ENCODE assay signal across 13 cellular contexts in genomic region chr16:8950580-8951077, GRCh38. TPM values are rescaled to one million over a fixed set of nuclear protein-coding genes. Genes with fewer than 3 reads are reported as not detected.
DNase-seq lines count a peak whose midpoint lies in the region; ATAC-seq and TF ChIP-seq lines count a peak whose summit lies in the region.
"Had no signal": no experiment of that assay in that cellular context is flagged by ENCODE, and none has a peak within 500 bp of the region (broad histone marks: within the 10 kb centered on the region; RNA-seq: fewer than 3 reads in every experiment).

No MANE protein-coding gene starts in this region.

- H3K27ac Mint-ChIP-seq in WTC11 = peak overlapping the region; percentile 80
- H3K27ac Mint-ChIP-seq: dendritic cell treated with granulocyte-macrophage colony-stimulating factor and Interleukin-4, amounts not matched to agents 40 ng/mL and 50 ng/mL, for 4 days had no signal

- peaks cover 83% of the 10 kb centered on the region for H3K4me1 Mint-ChIP-seq in WTC11

- H3K9me3 ChIP-seq in osteoblast (ENCODE audit: low read depth, low read length) = no peaks in the 10 kb centered on the region

- POLR2A ChIA-PET in WTC11 (lab: Charles Lee) = no interaction called here

- H3K4me1 ChIP-seq in osteoblast (ENCODE audit: insufficient read depth, low read length) (peaks cover 15% of the 10 kb centered on the region), foreskin keratinocyte (peaks cover 9% of the 10 kb centered on the region)

- H2AFZ ChIP-seq in osteoblast (ENCODE audit: low read length) = no peak overlapping the region

- peak; percentile 58 for DNase-seq in EH (ENCODE audit: low read depth)
- DNase-seq in WTC11 (ENCODE audit: low spot score) = no peak
- peak; percentile 24 for DNase-seq in fibroblast of the conjunctiva (ENCODE audit: low read depth)
- peak; percentile 73 for DNase-seq in osteoblast (ENCODE audit: insufficient read length, low spot score, missing footprints)
- no peak for DNase-seq in NCI-H2107 treated with DMSO at 0.1 percent for 48 hours (lab: John Stamatoyannopoulos, UW; ENCODE audit: unreplicated experiment)
- no peak for DNase-seq in foreskin keratinocyte
- DNase-seq in NCI-H82 (lab: John Stamatoyannopoulos, UW) = no peak
- DNase-seq: COR-L47, H7, hypothalamus, NCI-H2171 had no signal

- no peak overlapping the region for H3K4me3 Mint-ChIP-seq in WTC11
- H3K4me3 Mint-ChIP-seq: dendritic cell treated with granulocyte-macrophage colony-stimulating factor and Interleukin-4, amounts not matched to agents 40 ng/mL and 50 ng/mL, for 4 days had no signal

- H3K9me3 Mint-ChIP-seq in WTC11 = no peaks in the 10 kb centered on the region
- H3K9me3 Mint-ChIP-seq: dendritic cell treated with granulocyte-macrophage colony-stimulating factor and Interleukin-4, amounts not matched to agents 40 ng/mL and 50 ng/mL, for 4 days had no signal

- H3K27ac ChIP-seq in osteoblast (ENCODE audit: low read depth, low read length) = no peak overlapping the region
- H3K27ac ChIP-seq in foreskin keratinocyte = no peak overlapping the region

- no peak for TF ChIP-seq CTCF in WTC11 (IDR thresholded peaks at IDR 0.05)
- TF ChIP-seq CTCF in osteoblast (IDR thresholded peaks at IDR 0.05; ENCODE audit: extremely low read depth, low read depth, low read length) = no peak
- no peak for TF ChIP-seq CTCF in foreskin keratinocyte (conservative IDR thresholded peaks at IDR 0.05)

- H3K4me2 ChIP-seq in osteoblast (ENCODE audit: insufficient read depth, low read length) = no peak overlapping the region

- no peaks in the 10 kb centered on the region for H3K27me3 ChIP-seq in osteoblast (ENCODE audit: insufficient read depth, low read length)
- H3K27me3 ChIP-seq in foreskin keratinocyte = no peaks in the 10 kb centered on the region

- H4K20me1 ChIP-seq in osteoblast (ENCODE audit: insufficient read depth, low read length) = peaks cover 92% of the 10 kb centered on the region

- no peaks in the 10 kb centered on the region for H3K36me3 Mint-ChIP-seq in WTC11

- no peaks in the 10 kb centered on the region for H3K36me3 ChIP-seq in osteoblast (ENCODE audit: insufficient read depth, low read length)

- ATAC-seq in WTC11 (no peak), HG03342 (IDR thresholded peaks at IDR 0.05; ENCODE audit: unreplicated experiment) (no peak), foreskin keratinocyte (no peak)

- H3K27me3 Mint-ChIP-seq in WTC11 (ENCODE audit: low read depth) = no peaks in the 10 kb centered on the region
- H3K27me3 Mint-ChIP-seq: dendritic cell treated with granulocyte-macrophage colony-stimulating factor and Interleukin-4, amounts not matched to agents 40 ng/mL and 50 ng/mL, for 4 days had no signal

- CTCF ChIA-PET in WTC11 (lab: Charles Lee) = interaction anchor here (1.1 to 9.6 kb wide), 6 partner anchors 15 to 100 kb away, joined by 3 to 131 read pairs (median 8); no protein-coding TSS in a partner anchor

- no peak overlapping the region for H3K4me3 ChIP-seq in osteoblast (ENCODE audit: insufficient read depth, low read length)

- peaks cover 94% of the 10 kb centered on the region for H3K79me2 ChIP-seq in osteoblast (ENCODE audit: insufficient read depth, low read length)

TF ChIP-seq in WTC11, 78 proteins besides CTCF, POLR2A, EP300 and RAD21:
- TF ChIP-seq GABPB1 (CRISPR knock-in tag; IDR thresholded peaks at IDR 0.05) (peak; percentile 68; the same call in 1 of the 2 replicates), GRHL2 (CRISPR knock-in tag; IDR thresholded peaks at IDR 0.05; ENCODE audit: insufficient replicate concordance, severe bottlenecking) (no peak)
TF ChIP-seq in WTC11: peak in this region for 1.

RNA-seq across cellular contexts. Expression of gene USP7, which starts 13.1 kb away (rescaled TPM):
- total RNA-seq in WTC11 (2021) (153 to 211 TPM (median 161 TPM) in 3 replicates), osteoblast (46.0 and 51.4 TPM in 2 replicates), foreskin keratinocyte (72.6 and 75.9 TPM in 2 replicates)
- 28.8 and 35.5 TPM in 2 replicates for polyA plus RNA-seq in foreskin keratinocyte

Comparison
In these comparisons a context has a peak if more than half of its experiments do, and no peak if none do; other contexts are left out.
1. DNase-seq: peak in EH (single experiment), fibroblast of the conjunctiva (single experiment) and osteoblast (single experiment); none in WTC11 (single experiment), NCI-H2107 treated with DMSO at 0.1 percent for 48 hours (single experiment), foreskin keratinocyte (0 of 2) and NCI-H82 (single experiment).